2 cellular contexts compared by ENCODE assay signal in the genomic region with DNA sequence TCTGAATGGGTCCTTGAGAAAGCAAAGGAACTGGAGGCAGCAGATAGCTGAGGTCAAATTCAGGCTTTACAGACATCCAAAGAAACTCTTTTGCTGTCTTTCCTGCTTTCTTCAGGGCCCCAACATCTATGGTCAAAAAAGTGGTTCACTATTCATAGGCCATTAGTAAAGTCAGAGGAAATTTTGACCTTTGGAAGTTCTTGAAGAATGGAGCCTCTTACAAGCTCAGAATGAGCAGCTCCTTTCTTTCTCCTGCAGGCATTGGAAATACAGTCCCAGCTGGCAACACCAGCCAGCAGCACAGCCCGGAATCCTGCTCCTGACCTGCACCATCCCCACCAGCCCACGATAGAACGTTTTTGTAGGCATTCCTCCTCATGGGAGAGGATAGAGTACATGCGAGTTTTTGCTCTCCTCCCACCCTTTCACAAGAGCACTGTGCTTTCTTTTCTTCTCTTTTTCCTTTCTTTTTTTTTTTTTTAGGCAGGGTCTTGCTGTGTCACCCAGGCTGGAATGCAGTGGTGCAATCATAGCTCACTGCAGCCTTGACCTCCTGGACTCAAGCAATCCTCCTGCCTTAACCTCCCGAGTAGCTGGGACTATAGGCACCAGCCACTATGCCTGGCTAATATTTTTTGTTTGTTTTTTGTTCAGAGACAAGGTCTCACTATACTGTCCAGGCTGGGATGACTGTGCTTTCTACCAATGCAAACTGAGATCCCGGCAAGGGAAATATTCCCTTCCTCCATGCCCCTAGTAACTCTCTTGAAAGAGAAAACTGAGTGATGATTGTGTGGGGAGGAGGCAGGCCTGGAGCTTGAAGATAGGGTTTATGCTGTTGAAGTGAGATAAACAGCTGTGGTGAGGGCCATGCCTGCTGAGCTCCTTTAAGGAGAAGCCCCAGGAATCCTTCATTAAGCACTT.
TF ChIP-seq lines count a peak whose summit lies in the region.

No MANE protein-coding gene starts in this region.

TF ChIP-seq in K562, 482 proteins besides CTCF, POLR2A, EP300 and RAD21 (continued from another document and continues in another):
- TF ChIP-seq CHD7 (IDR thresholded peaks at IDR 0.05; ENCODE audit: low read depth, low read length) = no peak
- TF ChIP-seq CHD4 (IDR thresholded peaks at IDR 0.05; ENCODE audit: insufficient read depth, insufficient replicate concordance, low read depth, low read length, poor library complexity, severe bottlenecking) = peak; percentile 35
- peak; percentile 97 for TF ChIP-seq RNF2 (IDR thresholded peaks at IDR 0.05)
- TF ChIP-seq LARP7 (IDR thresholded peaks at IDR 0.05) = peak; percentile 84; the same call in 1 of the 2 replicates
- TF ChIP-seq, protein P1, sequence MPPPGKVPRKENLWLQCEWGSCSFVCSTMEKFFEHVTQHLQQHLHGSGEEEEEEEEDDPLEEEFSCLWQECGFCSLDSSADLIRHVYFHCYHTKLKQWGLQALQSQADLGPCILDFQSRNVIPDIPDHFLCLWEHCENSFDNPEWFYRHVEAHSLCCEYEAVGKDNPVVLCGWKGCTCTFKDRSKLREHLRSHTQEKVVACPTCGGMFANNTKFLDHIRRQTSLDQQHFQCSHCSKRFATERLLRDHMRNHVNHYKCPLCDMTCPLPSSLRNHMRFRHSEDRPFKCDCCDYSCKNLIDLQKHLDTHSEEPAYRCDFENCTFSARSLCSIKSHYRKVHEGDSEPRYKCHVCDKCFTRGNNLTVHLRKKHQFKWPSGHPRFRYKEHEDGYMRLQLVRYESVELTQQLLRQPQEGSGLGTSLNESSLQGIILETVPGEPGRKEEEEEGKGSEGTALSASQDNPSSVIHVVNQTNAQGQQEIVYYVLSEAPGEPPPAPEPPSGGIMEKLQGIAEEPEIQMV (tag; conservative IDR thresholded peaks at IDR 0.05; ENCODE audit: low read depth) = no peak
- no peak for TF ChIP-seq DDX20 (tag; IDR thresholded peaks at IDR 0.05; ENCODE audit: low read depth)
- peak in 1 of 2 experiments; percentile 41; a peak in 1 of 4 replicates for TF ChIP-seq SIN3A (IDR thresholded peaks at IDR 0.05; ENCODE audit: borderline replicate concordance in 2 of 2, control insufficient read depth in 1 of 2, low read depth in 2 of 2, low read length in 2 of 2)
- peak; percentile 100 for TF ChIP-seq SMARCA4 (IDR thresholded peaks at IDR 0.05)

TF ChIP-seq in HepG2, 621 proteins besides CTCF, POLR2A, EP300 and RAD21 (continued from another document and continues in another):
- TF ChIP-seq, protein P2, sequence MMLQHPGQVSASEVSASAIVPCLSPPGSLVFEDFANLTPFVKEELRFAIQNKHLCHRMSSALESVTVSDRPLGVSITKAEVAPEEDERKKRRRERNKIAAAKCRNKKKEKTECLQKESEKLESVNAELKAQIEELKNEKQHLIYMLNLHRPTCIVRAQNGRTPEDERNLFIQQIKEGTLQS (CRISPR knock-in tag; IDR thresholded peaks at IDR 0.05) = peak; percentile 67; the same call in 1 of the 2 replicates
- TF ChIP-seq TAF1 (CRISPR knock-in tag; IDR thresholded peaks at IDR 0.05) (0 out of 2 replicates have a peak, but pooled peaks have one; percentile 13), ZNF672 (CRISPR knock-in tag; IDR thresholded peaks at IDR 0.05) (no peak), ZNF121 (CRISPR knock-in tag; IDR thresholded peaks at IDR 0.05) (peak; percentile 100), KDM1A (CRISPR knock-in tag; IDR thresholded peaks at IDR 0.05) (peak; percentile 88; the same call in 1 of the 2 replicates), HNRNPL (IDR thresholded peaks at IDR 0.05; ENCODE audit: low read depth, low read length) (no peak), ZNF567 (CRISPR knock-in tag; IDR thresholded peaks at IDR 0.05; ENCODE audit: borderline replicate concordance) (0 out of 2 replicates have a peak, but pooled peaks have one; percentile 34), ATF2 (CRISPR knock-in tag; IDR thresholded peaks at IDR 0.05) (peak; percentile 31; the same call in 1 of the 2 replicates), HOXA3 (CRISPR knock-in tag; IDR thresholded peaks at IDR 0.05) (peak; percentile 28; the same call in 1 of the 2 replicates), KMT2B (CRISPR knock-in tag; IDR thresholded peaks at IDR 0.05) (0 out of 2 replicates have a peak, but pooled peaks have one; percentile 9), KAT8 (CRISPR knock-in tag; IDR thresholded peaks at IDR 0.05) (no peak), RARA (CRISPR knock-in tag; IDR thresholded peaks at IDR 0.05) (peak; percentile 87), SETDB1 (CRISPR knock-in tag; IDR thresholded peaks at IDR 0.05; ENCODE audit: borderline replicate concordance) (no peak), NFKB2 (CRISPR knock-in tag; IDR thresholded peaks at IDR 0.05; ENCODE audit: borderline replicate concordance) (no peak), TBX3 (IDR thresholded peaks at IDR 0.05; ENCODE audit: borderline replicate concordance) (no peak), ZBTB7B (CRISPR knock-in tag; IDR thresholded peaks at IDR 0.05) (no peak; the same call in 1 of the 2 replicates), ZNF350 (CRISPR knock-in tag; IDR thresholded peaks at IDR 0.05; ENCODE audit: borderline replicate concordance, low read depth) (peak; percentile 61; the same call in 1 of the 2 replicates), E2F5 (CRISPR knock-in tag; conservative IDR thresholded peaks at IDR 0.05) (no peak), ZNF747 (CRISPR knock-in tag; IDR thresholded peaks at IDR 0.05; ENCODE audit: borderline replicate concordance) (no peak), MED13 (CRISPR knock-in tag; IDR thresholded peaks at IDR 0.05) (no peak), CAMTA2 (CRISPR knock-in tag; IDR thresholded peaks at IDR 0.05; ENCODE audit: borderline replicate concordance) (no peak), ZNF660 (CRISPR knock-in tag; IDR thresholded peaks at IDR 0.05; ENCODE audit: borderline replicate concordance, low read depth) (no peak), FOXP1 (IDR thresholded peaks at IDR 0.05) (0 out of 2 replicates have a peak, but pooled peaks have one; percentile 7), FOXP1 (CRISPR knock-in tag; IDR thresholded peaks at IDR 0.05) (0 out of 2 replicates have a peak, but pooled peaks have one; percentile 11), ZBTB25 (CRISPR knock-in tag; IDR thresholded peaks at IDR 0.05) (0 out of 2 replicates have a peak, but pooled peaks have one; percentile 23), ZNF605 (CRISPR knock-in tag; IDR thresholded peaks at IDR 0.05) (peak; percentile 55; the same call in 1 of the 2 replicates), RBM22 (optimal IDR thresholded peaks at IDR 0.05; ENCODE audit: low read length) (no peak), ZFP36L2 (CRISPR knock-in tag; IDR thresholded peaks at IDR 0.05) (no peak), GZF1 (CRISPR knock-in tag; IDR thresholded peaks at IDR 0.05) (0 out of 2 replicates have a peak, but pooled peaks have one; percentile 34), ZNF292 (CRISPR knock-in tag; IDR thresholded peaks at IDR 0.05; ENCODE audit: borderline replicate concordance, low read depth) (no peak), ZFP82 (CRISPR knock-in tag; IDR thresholded peaks at IDR 0.05; ENCODE audit: borderline replicate concordance) (no peak), YEATS2 (CRISPR knock-in tag; IDR thresholded peaks at IDR 0.05; ENCODE audit: borderline replicate concordance) (no peak), ZSCAN5A (CRISPR knock-in tag; IDR thresholded peaks at IDR 0.05; ENCODE audit: borderline replicate concordance) (no peak)
- TF ChIP-seq, protein P3, sequence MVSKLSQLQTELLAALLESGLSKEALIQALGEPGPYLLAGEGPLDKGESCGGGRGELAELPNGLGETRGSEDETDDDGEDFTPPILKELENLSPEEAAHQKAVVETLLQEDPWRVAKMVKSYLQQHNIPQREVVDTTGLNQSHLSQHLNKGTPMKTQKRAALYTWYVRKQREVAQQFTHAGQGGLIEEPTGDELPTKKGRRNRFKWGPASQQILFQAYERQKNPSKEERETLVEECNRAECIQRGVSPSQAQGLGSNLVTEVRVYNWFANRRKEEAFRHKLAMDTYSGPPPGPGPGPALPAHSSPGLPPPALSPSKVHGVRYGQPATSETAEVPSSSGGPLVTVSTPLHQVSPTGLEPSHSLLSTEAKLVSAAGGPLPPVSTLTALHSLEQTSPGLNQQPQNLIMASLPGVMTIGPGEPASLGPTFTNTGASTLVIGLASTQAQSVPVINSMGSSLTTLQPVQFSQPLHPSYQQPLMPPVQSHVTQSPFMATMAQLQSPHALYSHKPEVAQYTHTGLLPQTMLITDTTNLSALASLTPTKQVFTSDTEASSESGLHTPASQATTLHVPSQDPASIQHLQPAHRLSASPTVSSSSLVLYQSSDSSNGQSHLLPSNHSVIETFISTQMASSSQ (IDR thresholded peaks at IDR 0.05; ENCODE audit: low read depth) = no peak
- TF ChIP-seq, protein P3 (CRISPR knock-in tag; IDR thresholded peaks at IDR 0.05; ENCODE audit: borderline replicate concordance) = no peak
- TF ChIP-seq, protein P4, sequence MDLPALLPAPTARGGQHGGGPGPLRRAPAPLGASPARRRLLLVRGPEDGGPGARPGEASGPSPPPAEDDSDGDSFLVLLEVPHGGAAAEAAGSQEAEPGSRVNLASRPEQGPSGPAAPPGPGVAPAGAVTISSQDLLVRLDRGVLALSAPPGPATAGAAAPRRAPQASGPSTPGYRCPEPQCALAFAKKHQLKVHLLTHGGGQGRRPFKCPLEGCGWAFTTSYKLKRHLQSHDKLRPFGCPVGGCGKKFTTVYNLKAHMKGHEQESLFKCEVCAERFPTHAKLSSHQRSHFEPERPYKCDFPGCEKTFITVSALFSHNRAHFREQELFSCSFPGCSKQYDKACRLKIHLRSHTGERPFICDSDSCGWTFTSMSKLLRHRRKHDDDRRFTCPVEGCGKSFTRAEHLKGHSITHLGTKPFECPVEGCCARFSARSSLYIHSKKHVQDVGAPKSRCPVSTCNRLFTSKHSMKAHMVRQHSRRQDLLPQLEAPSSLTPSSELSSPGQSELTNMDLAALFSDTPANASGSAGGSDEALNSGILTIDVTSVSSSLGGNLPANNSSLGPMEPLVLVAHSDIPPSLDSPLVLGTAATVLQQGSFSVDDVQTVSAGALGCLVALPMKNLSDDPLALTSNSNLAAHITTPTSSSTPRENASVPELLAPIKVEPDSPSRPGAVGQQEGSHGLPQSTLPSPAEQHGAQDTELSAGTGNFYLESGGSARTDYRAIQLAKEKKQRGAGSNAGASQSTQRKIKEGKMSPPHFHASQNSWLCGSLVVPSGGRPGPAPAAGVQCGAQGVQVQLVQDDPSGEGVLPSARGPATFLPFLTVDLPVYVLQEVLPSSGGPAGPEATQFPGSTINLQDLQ (CRISPR knock-in tag; IDR thresholded peaks at IDR 0.05) = no peak
- TF ChIP-seq, protein P5, sequence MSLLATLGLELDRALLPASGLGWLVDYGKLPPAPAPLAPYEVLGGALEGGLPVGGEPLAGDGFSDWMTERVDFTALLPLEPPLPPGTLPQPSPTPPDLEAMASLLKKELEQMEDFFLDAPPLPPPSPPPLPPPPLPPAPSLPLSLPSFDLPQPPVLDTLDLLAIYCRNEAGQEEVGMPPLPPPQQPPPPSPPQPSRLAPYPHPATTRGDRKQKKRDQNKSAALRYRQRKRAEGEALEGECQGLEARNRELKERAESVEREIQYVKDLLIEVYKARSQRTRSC (CRISPR knock-in tag; IDR thresholded peaks at IDR 0.05; ENCODE audit: low read depth) = no peak
